In genomic region chr15:85009435-85009834, GRCh38 we compare ENCODE assay signal across 2 cellular contexts.
TF ChIP-seq lines count a peak whose summit lies in the region.

No MANE protein-coding gene starts in this region.

TF ChIP-seq in liver, 16 proteins besides CTCF, POLR2A, EP300 and RAD21:
- no peak for TF ChIP-seq REST (IDR thresholded peaks at IDR 0.05)
- TF ChIP-seq FOXA1 (IDR thresholded peaks at IDR 0.05): no peak
- TF ChIP-seq YY1 (IDR thresholded peaks at IDR 0.05): peak; percentile 12

TF ChIP-seq in HepG2, 621 proteins besides CTCF, POLR2A, EP300 and RAD21 (continued from another document):
- TF ChIP-seq IKZF5 (CRISPR knock-in tag; IDR thresholded peaks at IDR 0.05): no peak
- TF ChIP-seq ZNF282 (IDR thresholded peaks at IDR 0.05; ENCODE audit: partially characterized antibody): no peak
- TF ChIP-seq SNAPC4 (CRISPR knock-in tag; IDR thresholded peaks at IDR 0.05): no peak
- no peak for TF ChIP-seq ZNF484 (CRISPR knock-in tag; IDR thresholded peaks at IDR 0.05; ENCODE audit: borderline replicate concordance, low read depth)
- TF ChIP-seq ATM (IDR thresholded peaks at IDR 0.05; ENCODE audit: borderline replicate concordance): no peak
- TF ChIP-seq ZNF333 (CRISPR knock-in tag; IDR thresholded peaks at IDR 0.05; ENCODE audit: borderline replicate concordance): no peak
- TF ChIP-seq ZNF652 (CRISPR knock-in tag; IDR thresholded peaks at IDR 0.05; ENCODE audit: borderline replicate concordance, low read depth): no peak
- no peak for TF ChIP-seq RCOR2 (CRISPR knock-in tag; IDR thresholded peaks at IDR 0.05)
- no peak for TF ChIP-seq NONO (IDR thresholded peaks at IDR 0.05)
- TF ChIP-seq NONO (CRISPR knock-in tag; conservative IDR thresholded peaks at IDR 0.05): no peak
- TF ChIP-seq KAT8 (CRISPR knock-in tag; IDR thresholded peaks at IDR 0.05): no peak
- TF ChIP-seq MLLT10 (CRISPR knock-in tag; IDR thresholded peaks at IDR 0.05): no peak
TF ChIP-seq in HepG2: peak in this region for 0.
